Comparison of ENCODE assay signal across 1 cellular context in genomic region chr19:47353307-47353712, GRCh38.
TF ChIP-seq lines count a peak whose summit lies in the region.

No MANE protein-coding gene starts in this region.

TF ChIP-seq in HepG2, 621 proteins besides CTCF, POLR2A, EP300 and RAD21 (continued from another document and continues in another):
- TF ChIP-seq FUBP1 (CRISPR knock-in tag; IDR thresholded peaks at IDR 0.05; ENCODE audit: borderline replicate concordance): no peak
- no peak for TF ChIP-seq ZKSCAN5 (CRISPR knock-in tag; IDR thresholded peaks at IDR 0.05)
- TF ChIP-seq CSRNP1 (CRISPR knock-in tag; IDR thresholded peaks at IDR 0.05): no peak
- no peak for TF ChIP-seq SMARCC2 (IDR thresholded peaks at IDR 0.05)
- no peak for TF ChIP-seq ZNF484 (CRISPR knock-in tag; IDR thresholded peaks at IDR 0.05; ENCODE audit: borderline replicate concordance, low read depth)
- no peak for TF ChIP-seq SRSF4 (IDR thresholded peaks at IDR 0.05; ENCODE audit: low read depth, low read length, poor library complexity, severe bottlenecking)
- no peak for TF ChIP-seq ZNF766 (CRISPR knock-in tag; IDR thresholded peaks at IDR 0.05; ENCODE audit: borderline replicate concordance)
- no peak for TF ChIP-seq ZNF143 (CRISPR knock-in tag; IDR thresholded peaks at IDR 0.05)
- TF ChIP-seq CHD2 (IDR thresholded peaks at IDR 0.05; ENCODE audit: low read depth, low read length): no peak
- TF ChIP-seq NFKBIZ (CRISPR knock-in tag; IDR thresholded peaks at IDR 0.05): no peak
- no peak for TF ChIP-seq MXD3 (CRISPR knock-in tag; IDR thresholded peaks at IDR 0.05)
- TF ChIP-seq ZNF414 (CRISPR knock-in tag; IDR thresholded peaks at IDR 0.05): no peak
- TF ChIP-seq MXD1 (CRISPR knock-in tag; IDR thresholded peaks at IDR 0.05): no peak
- TF ChIP-seq GMEB1 (CRISPR knock-in tag; IDR thresholded peaks at IDR 0.05; ENCODE audit: borderline replicate concordance): no peak; the same call in 1 of the 2 replicates
- no peak for TF ChIP-seq SYNCRIP (IDR thresholded peaks at IDR 0.05; ENCODE audit: insufficient read depth, low read depth, low read length)
- no peak for TF ChIP-seq SCMH1 (CRISPR knock-in tag; IDR thresholded peaks at IDR 0.05; ENCODE audit: borderline replicate concordance)
- TF ChIP-seq ZSCAN20 (CRISPR knock-in tag; IDR thresholded peaks at IDR 0.05; ENCODE audit: borderline replicate concordance): no peak
- TF ChIP-seq ZNF33B (CRISPR knock-in tag; IDR thresholded peaks at IDR 0.05): no peak
- no peak; the same call in 1 of the 2 replicates for TF ChIP-seq ZNF256 (CRISPR knock-in tag; conservative IDR thresholded peaks at IDR 0.05)
- TF ChIP-seq RBM22 (optimal IDR thresholded peaks at IDR 0.05; ENCODE audit: low read length): no peak
- no peak for TF ChIP-seq NFRKB (IDR thresholded peaks at IDR 0.05)
- TF ChIP-seq ZNF468 (CRISPR knock-in tag; IDR thresholded peaks at IDR 0.05): no peak
- peak; percentile 63; the same call in 1 of the 2 replicates for TF ChIP-seq THAP11 (CRISPR knock-in tag; IDR thresholded peaks at IDR 0.05)
- TF ChIP-seq ZNF10 (CRISPR knock-in tag; IDR thresholded peaks at IDR 0.05; ENCODE audit: borderline replicate concordance, low read depth): no peak
- no peak for TF ChIP-seq ZNF121 (CRISPR knock-in tag; IDR thresholded peaks at IDR 0.05)
- TF ChIP-seq PITX1 (CRISPR knock-in tag; IDR thresholded peaks at IDR 0.05): 0 out of 2 replicates have a peak, but pooled peaks have one; percentile 36
- no peak for TF ChIP-seq IRF1 (CRISPR knock-in tag; IDR thresholded peaks at IDR 0.05; ENCODE audit: low read depth)
- TF ChIP-seq ZNF281 (CRISPR knock-in tag; IDR thresholded peaks at IDR 0.05; ENCODE audit: borderline replicate concordance): no peak; the same call in 1 of the 2 replicates
- peak; percentile 76 for TF ChIP-seq TEAD3 (CRISPR knock-in tag; optimal IDR thresholded peaks at IDR 0.05; ENCODE audit: borderline replicate concordance)
- no peak for TF ChIP-seq ZNF552 (CRISPR knock-in tag; IDR thresholded peaks at IDR 0.05; ENCODE audit: borderline replicate concordance)
- peak; percentile 51; the same call in 1 of the 2 replicates for TF ChIP-seq SP5 (CRISPR knock-in tag; IDR thresholded peaks at IDR 0.05; ENCODE audit: borderline replicate concordance, low read depth)
- TF ChIP-seq GATA4 (IDR thresholded peaks at IDR 0.05; ENCODE audit: borderline replicate concordance, low read depth): no peak
- TF ChIP-seq ZBTB49 (CRISPR knock-in tag; IDR thresholded peaks at IDR 0.05; ENCODE audit: borderline replicate concordance): no peak
- peak; percentile 49 for TF ChIP-seq ZNF629 (CRISPR knock-in tag; conservative IDR thresholded peaks at IDR 0.05)
- TF ChIP-seq HOXD1 (CRISPR knock-in tag; IDR thresholded peaks at IDR 0.05): no peak
- TF ChIP-seq FOXP1 (IDR thresholded peaks at IDR 0.05): no peak
- TF ChIP-seq FOXP1 (CRISPR knock-in tag; IDR thresholded peaks at IDR 0.05): no peak
- TF ChIP-seq NFE2L2 (IDR thresholded peaks at IDR 0.05; ENCODE audit: low read length): no peak
- TF ChIP-seq PATZ1 (CRISPR knock-in tag; IDR thresholded peaks at IDR 0.05): peak; percentile 84
- no peak for TF ChIP-seq SP140L (CRISPR knock-in tag; IDR thresholded peaks at IDR 0.05; ENCODE audit: borderline replicate concordance)
- peak; percentile 83; the same call in 1 of the 2 replicates for TF ChIP-seq ARID4A (CRISPR knock-in tag; IDR thresholded peaks at IDR 0.05; ENCODE audit: borderline replicate concordance)
- TF ChIP-seq KDM4B (CRISPR knock-in tag; IDR thresholded peaks at IDR 0.05): no peak
- 0 out of 2 replicates have a peak, but pooled peaks have one; percentile 44 for TF ChIP-seq PHF8 (CRISPR knock-in tag; IDR thresholded peaks at IDR 0.05)
- no peak for TF ChIP-seq TBP (CRISPR knock-in tag; IDR thresholded peaks at IDR 0.05)
